8 cellular contexts compared by ENCODE assay signal in genomic region chrX:103919336-103919682, GRCh38. TPM values are rescaled to one million over a fixed set of nuclear protein-coding genes. Genes with fewer than 3 reads are reported as not detected.
DNase-seq lines count a peak whose midpoint lies in the region; ATAC-seq and TF ChIP-seq lines count a peak whose summit lies in the region.

No MANE protein-coding gene starts in this region.

- no peaks in the 10 kb centered on the region for H3K9me3 Mint-ChIP-seq in WTC11
- H3K9me3 Mint-ChIP-seq in natural killer cell treated with Interleukin-12 subunit alpha and Interleukin-12 subunit beta and Interleukin-15 and Interleukin-18, amount 100 ng/mL, for 72 hours, result no peaks in the 10 kb centered on the region

- peaks cover 16% of the 10 kb centered on the region for H3K27me3 Mint-ChIP-seq in WTC11 (ENCODE audit: low read depth)
- H3K27me3 Mint-ChIP-seq in natural killer cell treated with Interleukin-12 subunit alpha and Interleukin-12 subunit beta and Interleukin-15 and Interleukin-18, amount 100 ng/mL, for 72 hours, result peaks cover 0 to 2% of the 10 kb centered on the region in 2 donors

- no peaks in the 10 kb centered on the region for H3K36me3 Mint-ChIP-seq in WTC11
- no peaks in the 10 kb centered on the region for H3K36me3 Mint-ChIP-seq in natural killer cell treated with Interleukin-12 subunit alpha and Interleukin-12 subunit beta and Interleukin-15 and Interleukin-18, amount 100 ng/mL, for 72 hours

- H3K27ac ChIP-seq in A673 (ENCODE audit: low read depth, low read length, poor library complexity, severe bottlenecking), result no peak overlapping the region

- H3K9me3 ChIP-seq in A673 (ENCODE audit: low read depth, low read length, poor library complexity, severe bottlenecking), result no peaks in the 10 kb centered on the region

- peaks cover 7% of the 10 kb centered on the region for H3K4me1 Mint-ChIP-seq in WTC11
- H3K4me1 Mint-ChIP-seq in natural killer cell treated with Interleukin-12 subunit alpha and Interleukin-12 subunit beta and Interleukin-15 and Interleukin-18, amount 100 ng/mL, for 72 hours (ENCODE audit: low read depth in 2 of 2), result peaks cover 19 to 24% of the 10 kb centered on the region in 2 donors

- H3K4me3 Mint-ChIP-seq in WTC11, result peak overlapping the region; percentile 84
- peak overlapping the region; percentile 95 for H3K4me3 Mint-ChIP-seq in natural killer cell treated with Interleukin-12 subunit alpha and Interleukin-12 subunit beta and Interleukin-15 and Interleukin-18, amount 100 ng/mL, for 72 hours

- CTCF ChIA-PET in A673 (lab: Charles Lee), result no interaction called here
- CTCF ChIA-PET in WTC11 (lab: Charles Lee), result interaction anchor here (1.0 to 4.1 kb wide), 8 partner anchors 8 to 456 kb away, joined by 3 to 28 read pairs (median 4); partner anchors contain the start of genes SLC25A53 and ZCCHC18

- peak overlapping the region; percentile 52 for H3K4me3 ChIP-seq in A673 (ENCODE audit: low read depth, low read length, poor library complexity, severe bottlenecking)
- H3K4me3 ChIP-seq in fibroblast of mammary gland (ENCODE audit: control insufficient read depth, low read depth, low read length), result peak overlapping the region; percentile 53

- H3K27me3 ChIP-seq in A673 (replicated peaks; ENCODE audit: insufficient read depth, low read depth, low read length, poor library complexity), result peaks cover under 1% of the 10 kb centered on the region

- POLR2A ChIA-PET in A673 (lab: Charles Lee; ENCODE audit: low non-redundant PET) (no interaction called here), WTC11 (lab: Charles Lee) (interaction anchor here (0.8 to 1.3 kb wide), 3 partner anchors 74 to 238 kb away, joined by 3 to 4 read pairs (median 3); partner anchors contain the start of gene SLC25A53)

- no peaks in the 10 kb centered on the region for H3K4me1 ChIP-seq in A673 (ENCODE audit: insufficient read depth, low read length, poor library complexity, severe bottlenecking)

- intact Hi-C loops in A673 (cut with micrococcal nuclease; ENCODE audit: unreplicated experiment), result no loop called here

- no peak; the same call in 1 of the 2 replicates for TF ChIP-seq CTCF in A673 (conservative IDR thresholded peaks at IDR 0.05; ENCODE audit: low read depth, low read length)
- peak; percentile 54 for TF ChIP-seq CTCF in GM12872 (IDR thresholded peaks at IDR 0.05; ENCODE audit: insufficient read depth, low read depth, low read length)
- no peak for TF ChIP-seq CTCF in WTC11 (IDR thresholded peaks at IDR 0.05)
- peak; percentile 29 for TF ChIP-seq CTCF in fibroblast of mammary gland (conservative IDR thresholded peaks at IDR 0.05; ENCODE audit: control insufficient read depth, insufficient read depth, low read depth, low read length)
- no peak for TF ChIP-seq CTCF in GM20000 (IDR thresholded peaks at IDR 0.05; ENCODE audit: extremely low read depth, missing control alignments)

- no peaks in the 10 kb centered on the region for H3K36me3 ChIP-seq in A673 (ENCODE audit: insufficient read depth, low read length, poor library complexity, severe bottlenecking)

- DNase-seq in A673 (ENCODE audit: low spot score), result peak; percentile 35
- peak; percentile 90 for DNase-seq in NCI-H1694 treated with DMSO at 0.1 percent for 48 hours (lab: John Stamatoyannopoulos, UW)
- DNase-seq in WTC11 (ENCODE audit: low spot score), result no peak
- peak; percentile 49 for DNase-seq in fibroblast of mammary gland (ENCODE audit: low read depth)
- no peak for DNase-seq in natural killer cell treated with Interleukin-12 subunit alpha and Interleukin-12 subunit beta and Interleukin-15 and Interleukin-18, amount 100 ng/mL, for 72 hours (ENCODE audit: low spot score)
- DNase-seq in GM20000 (ENCODE audit: low spot score), result no peak

- BruUV-seq in A673 (replicated peaks; lab: Mats Ljungman, UMichigan), result no TSS peak

- H3K27ac Mint-ChIP-seq in WTC11, result no peak overlapping the region
- H3K27ac Mint-ChIP-seq in natural killer cell treated with Interleukin-12 subunit alpha and Interleukin-12 subunit beta and Interleukin-15 and Interleukin-18, amount 100 ng/mL, for 72 hours, result peak overlapping the region; percentile 80 to 86

- ATAC-seq in HG02642 (IDR thresholded peaks at IDR 0.05; ENCODE audit: poor library complexity, unreplicated experiment) (peak; percentile 44), WTC11 (peak; percentile 61)
- peak; percentile 66 to 75 for ATAC-seq in natural killer cell treated with Interleukin-12 subunit alpha and Interleukin-12 subunit beta and Interleukin-15 and Interleukin-18, amount 100 ng/mL, for 72 hours

TF ChIP-seq in WTC11, 78 proteins besides CTCF, POLR2A, EP300 and RAD21:
- TF ChIP-seq MAX (CRISPR knock-in tag; IDR thresholded peaks at IDR 0.05) (0 out of 2 replicates have a peak, but pooled peaks have one; percentile 12), NFYB (CRISPR knock-in tag; conservative IDR thresholded peaks at IDR 0.05; ENCODE audit: low read depth) (no peak)

RNA-seq across cellular contexts. Expression of gene TMSB15B, which starts 43.1 kb away (rescaled TPM):
- total RNA-seq in A673 (2021) (12.8 and 19.3 TPM in 2 replicates), WTC11 (2021) (8.3 to 12.3 TPM (median 11.4 TPM) in 3 replicates)
- 10 to 100 TPM in 1 of 2 donors, 1 to 10 TPM in 1; 5.1 to 10.2 TPM for total RNA-seq in natural killer cell treated with Interleukin-12 subunit alpha and Interleukin-12 subunit beta and Interleukin-15 and Interleukin-18, amount 100 ng/mL, for 72 hours

Comparison
In these comparisons a context has a peak if more than half of its experiments do, and no peak if none do; other contexts are left out.
1. DNase-seq: peak in A673 (single experiment), NCI-H1694 treated with DMSO at 0.1 percent for 48 hours (single experiment) and fibroblast of mammary gland (single experiment); none in WTC11 (single experiment), natural killer cell treated with Interleukin-12 subunit alpha and Interleukin-12 subunit beta and Interleukin-15 and Interleukin-18, amount 100 ng/mL, for 72 hours (single experiment) and GM20000 (single experiment).
2. CTCF ChIP-seq: peak in GM12872 (single experiment) and fibroblast of mammary gland (single experiment); none in A673 (single experiment), WTC11 (single experiment) and GM20000 (single experiment).
3. Peak in every context shown above with its lines, with median percentiles within 50 percentile points of each other: ATAC-seq.